8 cellular contexts compared by ENCODE assay signal in genomic region chr2:6773007-6773693, GRCh38.
A peak's percentile ranks its signal among the peaks of the same experiment; 100 is the strongest.
DNase-seq lines count a peak whose midpoint lies in the region; ATAC-seq and TF ChIP-seq lines count a peak whose summit lies in the region.

No MANE protein-coding gene starts in this region.

- peaks cover 0 to 5% (median 0%) of the 10 kb centered on the region in 4 donors for H3K4me1 ChIP-seq in transverse colon

- DNase-seq in DMS53 treated with DMSO at 0.1 percent for 48 hours (lab: John Stamatoyannopoulos, UW; ENCODE audit: unreplicated experiment) = peak; percentile 22
- DNase-seq in HT-29 (ENCODE audit: low spot score) = peak; percentile 63
- DNase-seq in OCI-M1 (lab: John Stamatoyannopoulos, UW) = peak; percentile 71
- peak; percentile 66 for DNase-seq in activated T-cell treated with anti-CD3 and anti-CD28 coated beads, Interleukin-2, amount 50 U/mL, for 4 hours
- peak; percentile 2 for DNase-seq in fibroblast of the aortic adventitia (ENCODE audit: low read depth)
- DNase-seq in omental fat pad (ENCODE audit: low spot score) = peak; percentile 32
- DNase-seq in transverse colon = peak; percentile 58

- peaks cover 24% of the 10 kb centered on the region for H3K27me3 Mint-ChIP-seq in activated T-cell treated with anti-CD3 and anti-CD28 coated beads, Interleukin-2, amount 50 U/mL, for 4 hours (ENCODE audit: low read depth)

- no peak for TF ChIP-seq POLR2A in transverse colon (IDR thresholded peaks at IDR 0.05)

- intact Hi-C loops in transverse colon (cut with DNase I; ENCODE audit: low total_unique reads) = no loop called here

- no peak overlapping the region for H3K27ac ChIP-seq in transverse colon

- H3K4me3 ChIP-seq in fibroblast of the aortic adventitia (ENCODE audit: low read depth, low read length) (no peak overlapping the region), transverse colon (peak overlapping the region in 1 of 4 donors; percentile 26)

- peaks cover 6% of the 10 kb centered on the region for H3K4me1 Mint-ChIP-seq in activated T-cell treated with anti-CD3 and anti-CD28 coated beads, Interleukin-2, amount 50 U/mL, for 4 hours (ENCODE audit: low read depth)

- in situ Hi-C loops in transverse colon (cut with MboI; ENCODE audit: low pct_ligation_motif_present in 1 of 4, low pct_unique_long_range_greater_than_20kb in 1 of 4, low sequenced_read_pairs in 3 of 4) = loop anchor here in 1 of 4 donors (25.0 kb wide), 1 partner anchor 436 kb away; no protein-coding TSS in a partner anchor

- no peaks in the 10 kb centered on the region for H3K9me3 Mint-ChIP-seq in activated T-cell treated with anti-CD3 and anti-CD28 coated beads, Interleukin-2, amount 50 U/mL, for 4 hours

- H3K36me3 Mint-ChIP-seq in activated T-cell treated with anti-CD3 and anti-CD28 coated beads, Interleukin-2, amount 50 U/mL, for 4 hours (ENCODE audit: insufficient read depth) = no peaks in the 10 kb centered on the region

- peak overlapping the region; percentile 26 for H3K4me3 Mint-ChIP-seq in activated T-cell treated with anti-CD3 and anti-CD28 coated beads, Interleukin-2, amount 50 U/mL, for 4 hours

- TF ChIP-seq EP300 in transverse colon (IDR thresholded peaks at IDR 0.05; ENCODE audit: low read depth) = no peak

- WGBS in transverse colon (ENCODE audit: low coverage in 1 of 2), 2 donors = 7 to 11% methylated on average over 23 to 29 of the region's 29 CpGs

- TF ChIP-seq CTCF in fibroblast of the aortic adventitia (IDR thresholded peaks at IDR 0.05; ENCODE audit: insufficient read depth, low read length) (peak; percentile 63), omental fat pad (IDR thresholded peaks at IDR 0.05) (peak in 1 of 3 donors; percentile 59), transverse colon (IDR thresholded peaks at IDR 0.05) (peak; percentile 76 to 94 (median 89))

- H3K27me3 ChIP-seq in transverse colon = peaks cover 29% of the 10 kb centered on the region

- no peaks in the 10 kb centered on the region for H3K9me3 ChIP-seq in transverse colon

- peak; percentile 96 for ATAC-seq in GM21390 (IDR thresholded peaks at IDR 0.05; ENCODE audit: unreplicated experiment)
- peak; percentile 86 to 92 for ATAC-seq in activated T-cell treated with anti-CD3 and anti-CD28 coated beads, Interleukin-2, amount 50 U/mL, for 4 hours
- peak; percentile 68 for ATAC-seq in omental fat pad (ENCODE audit: low FRiP score)

- H3K36me3 ChIP-seq in transverse colon = no peaks in the 10 kb centered on the region

Comparison
In these comparisons a context has a peak if more than half of its experiments do, and no peak if none do; other contexts are left out.
1. DNase-seq: peak in every context shown above with its lines; median percentile 71 in OCI-M1; 66 in activated T-cell treated with anti-CD3 and anti-CD28 coated beads, Interleukin-2, amount 50 U/mL, for 4 hours; 63 in HT-29; 58 in transverse colon; 32 in omental fat pad; 22 in DMS53 treated with DMSO at 0.1 percent for 48 hours; 2 in fibroblast of the aortic adventitia.